Comparison of ENCODE assay signal across 6 cellular contexts in the genomic region with DNA sequence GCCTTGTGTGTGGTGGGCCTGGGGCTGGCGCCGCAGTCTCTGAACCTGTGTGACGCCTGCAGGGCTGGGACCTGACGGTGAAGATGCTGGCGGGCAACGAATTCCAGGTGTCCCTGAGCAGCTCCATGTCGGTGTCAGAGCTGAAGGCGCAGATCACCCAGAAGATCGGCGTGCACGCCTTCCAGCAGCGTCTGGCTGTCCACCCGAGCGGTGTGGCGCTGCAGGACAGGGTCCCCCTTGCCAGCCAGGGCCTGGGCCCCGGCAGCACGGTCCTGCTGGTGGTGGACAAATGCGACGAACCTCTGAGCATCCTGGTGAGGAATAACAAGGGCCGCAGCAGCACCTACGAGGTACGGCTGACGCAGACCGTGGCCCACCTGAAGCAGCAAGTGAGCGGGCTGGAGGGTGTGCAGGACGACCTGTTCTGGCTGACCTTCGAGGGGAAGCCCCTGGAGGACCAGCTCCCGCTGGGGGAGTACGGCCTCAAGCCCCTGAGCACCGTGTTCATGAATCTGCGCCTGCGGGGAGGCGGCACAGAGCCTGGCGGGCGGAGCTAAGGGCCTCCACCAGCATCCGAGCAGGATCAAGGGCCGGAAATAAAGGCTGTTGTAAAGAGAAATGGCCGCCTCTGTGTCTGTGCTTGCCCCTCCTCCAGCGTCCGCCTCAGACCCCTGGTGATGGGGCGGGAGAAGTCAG. TPM values are rescaled to one million over a fixed set of nuclear protein-coding genes. Genes with fewer than 3 reads are reported as not detected.
DNase-seq lines count a peak whose midpoint lies in the region; ATAC-seq and TF ChIP-seq lines count a peak whose summit lies in the region.

No MANE protein-coding gene starts in this region.

- no peaks in the 10 kb centered on the region for H3K36me3 ChIP-seq in trophoblast cell (ENCODE audit: control insufficient read depth in 1 of 2, insufficient read depth in 2 of 2, low read length in 2 of 2)

- no peaks in the 10 kb centered on the region for H3K27me3 Mint-ChIP-seq in chondrocyte (ENCODE audit: low read depth)

- peak overlapping the region; percentile 76 for H3K4me3 ChIP-seq in NB4 (ENCODE audit: low read depth, low read length)
- H3K4me3 ChIP-seq in trophoblast cell (ENCODE audit: low read depth, low read length): peak overlapping the region; percentile 55

- no peak overlapping the region for H4K12ac ChIP-seq in trophoblast cell (ENCODE audit: low read depth, low read length)

- H2BK5ac ChIP-seq in trophoblast cell (ENCODE audit: low read depth, low read length, poor library complexity): no peak overlapping the region

- peak overlapping the region; percentile 65 for H3K4me2 ChIP-seq in trophoblast cell (ENCODE audit: low read length)

- H3K4ac ChIP-seq in trophoblast cell (ENCODE audit: low read depth, low read length): no peak overlapping the region

- H2BK120ac ChIP-seq in trophoblast cell (ENCODE audit: insufficient read depth, low read length, poor library complexity): no peak overlapping the region

- H3K23ac ChIP-seq in trophoblast cell (ENCODE audit: low read length): no peak overlapping the region

- WGBS in trophoblast cell (ENCODE audit: extremely low coverage, insufficient coverage, insufficient read length): no CpG with 5 or more reads among the region's 41 CpGs

- peak overlapping the region; percentile 8 for H3K18ac ChIP-seq in trophoblast cell (ENCODE audit: low read length)

- H3K4me1 Mint-ChIP-seq in chondrocyte (ENCODE audit: low read depth): peaks cover 22% of the 10 kb centered on the region

- no peak overlapping the region for H3K27ac ChIP-seq in trophoblast cell (ENCODE audit: low read depth, low read length)

- H2AFZ ChIP-seq in trophoblast cell (ENCODE audit: insufficient read depth, low read length, poor library complexity): peak overlapping the region; percentile 8

- DNase-seq in AG08395 (ENCODE audit: low spot score): peak; percentile 50
- DNase-seq in NB4 (ENCODE audit: low read depth): peak; percentile 54
- no peak for DNase-seq in chondrocyte (ENCODE audit: low spot score)
- DNase-seq in trophoblast cell: peak in 1 of 2 donors; percentile 55
- DNase-seq in RPMI8226: no peak

- peak overlapping the region; percentile 86 for H3K4me3 Mint-ChIP-seq in chondrocyte (ENCODE audit: unreplicated experiment)

- H4K91ac ChIP-seq in trophoblast cell (ENCODE audit: low read depth, low read length): no peak overlapping the region

- H2BK12ac ChIP-seq in trophoblast cell (ENCODE audit: low read length): no peak overlapping the region

- H2AK5ac ChIP-seq in trophoblast cell (ENCODE audit: low read length): peak overlapping the region; percentile 45

- H3K4me1 ChIP-seq in trophoblast cell (ENCODE audit: control insufficient read depth in 1 of 2, insufficient read depth in 2 of 2, low read length in 2 of 2): peaks cover 10 to 15% of the 10 kb centered on the region in 2 experiments

- TF ChIP-seq CTCF in NB4 (IDR thresholded peaks at IDR 0.05; ENCODE audit: low read depth, low read length): no peak
- TF ChIP-seq CTCF in chondrocyte (IDR thresholded peaks at IDR 0.05): no peak

- H3K36me3 Mint-ChIP-seq in chondrocyte (ENCODE audit: low read depth): peaks cover 1% of the 10 kb centered on the region

- no peak overlapping the region for H4K8ac ChIP-seq in trophoblast cell (ENCODE audit: low read depth, low read length)

- peaks cover 6% of the 10 kb centered on the region for H3K9me3 ChIP-seq in trophoblast cell (ENCODE audit: insufficient read depth, low read depth, low read length)

- ATAC-seq in HG02759 (IDR thresholded peaks at IDR 0.05; ENCODE audit: unreplicated experiment): no peak

- TF ChIP-seq POLR2A in NB4 (IDR thresholded peaks at IDR 0.05; ENCODE audit: extremely low read depth, insufficient read length): no peak

- H3K9me3 Mint-ChIP-seq in chondrocyte (ENCODE audit: low read depth): no peaks in the 10 kb centered on the region

- peak overlapping the region; percentile 96 for H3K27ac Mint-ChIP-seq in chondrocyte (ENCODE audit: unreplicated experiment)

- H3K9ac ChIP-seq in trophoblast cell (ENCODE audit: low read length): no peak overlapping the region

- H3K79me1 ChIP-seq in trophoblast cell (ENCODE audit: low read length): peaks cover 5% of the 10 kb centered on the region

- peak overlapping the region; percentile 42 for H3K14ac ChIP-seq in trophoblast cell (ENCODE audit: low read length)

- no peaks in the 10 kb centered on the region for H3K79me2 ChIP-seq in trophoblast cell (ENCODE audit: control insufficient read depth, insufficient read depth, low read length, poor library complexity)

- H3K27me3 ChIP-seq in trophoblast cell (ENCODE audit: insufficient read depth, low read length): no peaks in the 10 kb centered on the region

RNA-seq across cellular contexts. Expression of a gene that starts 0.8 kb away (rescaled TPM):
- 28.5 to 42.8 TPM (median 42.2 TPM) in 3 replicates for total RNA-seq in chondrocyte
- 69.0 and 69.9 TPM in 2 replicates for polyA plus RNA-seq in trophoblast cell (2013)

RNA-seq across cellular contexts. Expression of a gene that starts 5.8 kb away (rescaled TPM):
- 138 to 221 TPM (median 219 TPM) in 3 replicates for total RNA-seq in chondrocyte
- polyA plus RNA-seq in trophoblast cell (2013): 92.6 and 100 TPM in 2 replicates

RNA-seq across cellular contexts. Expression of a gene that starts 14.2 kb away (rescaled TPM):
- 56.6 to 137 TPM (median 136 TPM) in 3 replicates for total RNA-seq in chondrocyte
- polyA plus RNA-seq in trophoblast cell (2013): 20.5 and 21.2 TPM in 2 replicates

RNA-seq across cellular contexts. Expression of a gene that starts 32.2 kb away (rescaled TPM):
- 0.12 to 0.37 TPM (median 0.31 TPM) in 3 replicates for total RNA-seq in chondrocyte
- not detected in 2 replicates for polyA plus RNA-seq in trophoblast cell (2013)

RNA-seq across cellular contexts. Expression of a gene that starts 47.8 kb away (rescaled TPM):
- 0.17 to 0.73 TPM (median 0.38 TPM) in 3 replicates for total RNA-seq in chondrocyte
- polyA plus RNA-seq in trophoblast cell (2013): 1.9 and 2.1 TPM in 2 replicates

Comparison
In these comparisons a context has a peak if more than half of its experiments do, and no peak if none do; other contexts are left out.
1. DNase-seq: peak in AG08395 (single experiment) and NB4 (single experiment); none in chondrocyte (single experiment) and RPMI8226 (single experiment).